In genomic region chr11:47373876-47374820, GRCh38 we compare ENCODE assay signal across 9 cellular contexts. TPM values are rescaled to one million over a fixed set of nuclear protein-coding genes. Genes with fewer than 3 reads are reported as not detected.
DNase-seq lines count a peak whose midpoint lies in the region; ATAC-seq and TF ChIP-seq lines count a peak whose summit lies in the region.
"Had no signal": no experiment of that assay in that cellular context is flagged by ENCODE, and none has a peak within 500 bp of the region (broad histone marks: within the 10 kb centered on the region; RNA-seq: fewer than 3 reads in every experiment).

No MANE protein-coding gene starts in this region.

- H3K4me3 Mint-ChIP-seq in CD4-positive, alpha-beta memory T cell, result no peak overlapping the region
- H3K4me3 Mint-ChIP-seq in activated CD4-positive, alpha-beta memory T cell treated with anti-CD3 and anti-CD28 coated beads, Interleukin-2, amount 10 ng/mL, durations not matched to agents 7 days and 5 days, result no peak overlapping the region

- H3K9me3 ChIP-seq in CD4-positive, alpha-beta memory T cell (ENCODE audit: control insufficient read depth in 1 of 2, low read length in 2 of 2), result no peaks in the 10 kb centered on the region

- CTCF ChIA-PET in CD4-positive, alpha-beta memory T cell (lab: Charles Lee; ENCODE audit: partially characterized antibody), result interaction anchor here (0.5 to 5.3 kb wide), 40 partner anchors 11 to 658 kb away, joined by 3 to 257 read pairs (median 4); partner anchors contain the start of genes ACP2 and SLC39A13
- CTCF ChIA-PET in HEK293T (lab: Yijun Ruan, JAX), result interaction anchor here (0.6 to 1.8 kb wide), 19 partner anchors 9 to 479 kb away, joined by 3 to 13 read pairs (median 4); partner anchors contain the start of gene PSMC3
- CTCF ChIA-PET in activated CD4-positive, alpha-beta memory T cell treated with anti-CD3 and anti-CD28 coated beads, Interleukin-2, amount 10 ng/mL, durations not matched to agents 7 days and 5 days (lab: Charles Lee), result interaction anchor here (0.5 to 5.7 kb wide), 31 partner anchors 9 to 481 kb away, joined by 3 to 98 read pairs (median 7); partner anchors contain the start of genes PSMC3 and SLC39A13

- no peaks in the 10 kb centered on the region for H3K36me3 ChIP-seq in CD4-positive, alpha-beta memory T cell (ENCODE audit: insufficient read depth, low read length)

- no peak for ATAC-seq in HG03571 (IDR thresholded peaks at IDR 0.05; ENCODE audit: unreplicated experiment)

- intact Hi-C loops in CD4-positive, alpha-beta memory T cell (cut with micrococcal nuclease), result loop anchor here (1.0 to 2.0 kb wide), 4 partner anchors 27 to 80 kb away; partner anchors contain the start of gene SLC39A13
- intact Hi-C loops in dorsolateral prefrontal cortex (cut with DNase I), result loop anchor here in 1 of 2 donors (5.0 kb wide), 1 partner anchor 33 kb away; the partner anchor contains the start of gene SLC39A13

- no peak overlapping the region for H3K27ac ChIP-seq in CD4-positive, alpha-beta memory T cell (ENCODE audit: low read depth, low read length)
- peak overlapping the region in 10 of 59 donors; percentile 2 to 61 (median 18) for H3K27ac ChIP-seq in dorsolateral prefrontal cortex

- POLR2A ChIA-PET in CD4-positive, alpha-beta memory T cell (lab: Charles Lee; ENCODE audit: partially characterized antibody), result interaction anchor here (0.6 to 4.9 kb wide), 11 partner anchors 10 to 149 kb away, joined by 3 to 75 read pairs (median 7); partner anchors contain the start of genes PSMC3 and SLC39A13
- POLR2A ChIA-PET in HEK293T (lab: Yijun Ruan, JAX), result interaction anchor here (0.7 to 1.5 kb wide), 4 partner anchors 19 to 53 kb away, joined by 3 to 15 read pairs (median 3); partner anchors contain the start of genes PSMC3 and SLC39A13
- POLR2A ChIA-PET in activated CD4-positive, alpha-beta memory T cell treated with anti-CD3 and anti-CD28 coated beads, Interleukin-2, amount 10 ng/mL, durations not matched to agents 7 days and 5 days (lab: Charles Lee), result interaction anchor here (0.8 to 3.2 kb wide), 4 partner anchors 9 to 33 kb away, joined by 3 to 13 read pairs (median 6); no protein-coding TSS in a partner anchor

- peaks cover 7% of the 10 kb centered on the region for H3K4me1 ChIP-seq in CD4-positive, alpha-beta memory T cell (ENCODE audit: insufficient read depth, low read length)

- peaks cover 0 to 8% (median 3%) of the 10 kb centered on the region in 4 donors for H3K4me1 Mint-ChIP-seq in CD4-positive, alpha-beta memory T cell
- peaks cover 2% of the 10 kb centered on the region for H3K4me1 Mint-ChIP-seq in activated CD4-positive, alpha-beta memory T cell treated with anti-CD3 and anti-CD28 coated beads, Interleukin-2, amount 10 ng/mL, durations not matched to agents 7 days and 5 days

- no peaks in the 10 kb centered on the region for H3K27me3 ChIP-seq in CD4-positive, alpha-beta memory T cell (ENCODE audit: insufficient read depth, low read length)
- no peaks in the 10 kb centered on the region for H3K27me3 ChIP-seq in dorsolateral prefrontal cortex

- peaks cover 0 to 3% (median 0%) of the 10 kb centered on the region in 8 donors for H3K9me3 Mint-ChIP-seq in CD4-positive, alpha-beta memory T cell
- H3K9me3 Mint-ChIP-seq in activated CD4-positive, alpha-beta memory T cell treated with anti-CD3 and anti-CD28 coated beads, Interleukin-2, amount 10 ng/mL, durations not matched to agents 7 days and 5 days, result no peaks in the 10 kb centered on the region

- peak; percentile 78 to 83 (median 80) for DNase-seq in CD4-positive, alpha-beta memory T cell
- DNase-seq in HEK293T (ENCODE audit: extremely low spot score) (peak; percentile 92), NCI-H526 (lab: John Stamatoyannopoulos, UW) (peak; percentile 63 to 93), dorsolateral prefrontal cortex (peak; percentile 69 to 84 (median 76)), lung microvascular endothelial cell (ENCODE audit: low read depth in 2 of 2) (peak; percentile 78 to 88)
- DNase-seq in activated CD4-positive, alpha-beta memory T cell treated with anti-CD3 and anti-CD28 coated beads, Interleukin-2, amount 10 ng/mL, durations not matched to agents 7 days and 5 days, result peak; percentile 84
- DNase-seq in stimulated activated CD8-positive, alpha-beta memory T cell treated with anti-CD3 and anti-CD28 coated beads, Interleukin-12 subunit alpha, Interleukin-12 subunit beta, amount 100 ng/mL, for 24 hours (ENCODE audit: extremely low read depth), result peak; percentile 69

- no peaks in the 10 kb centered on the region for H3K36me3 Mint-ChIP-seq in CD4-positive, alpha-beta memory T cell
- no peaks in the 10 kb centered on the region for H3K36me3 Mint-ChIP-seq in activated CD4-positive, alpha-beta memory T cell treated with anti-CD3 and anti-CD28 coated beads, Interleukin-2, amount 10 ng/mL, durations not matched to agents 7 days and 5 days (ENCODE audit: low read depth)

- H3K27ac Mint-ChIP-seq in CD4-positive, alpha-beta memory T cell, result peak overlapping the region in 1 of 7 donors; percentile 52
- no peak overlapping the region for H3K27ac Mint-ChIP-seq in activated CD4-positive, alpha-beta memory T cell treated with anti-CD3 and anti-CD28 coated beads, Interleukin-2, amount 10 ng/mL, durations not matched to agents 7 days and 5 days

- no peak overlapping the region for H3K4me3 ChIP-seq in CD4-positive, alpha-beta memory T cell (ENCODE audit: low read length in 2 of 2)
- H3K4me3 ChIP-seq in dorsolateral prefrontal cortex, result peak overlapping the region in 7 of 59 donors; percentile 3 to 58 (median 7)

- TF ChIP-seq CTCF in dorsolateral prefrontal cortex (IDR thresholded peaks at IDR 0.05 in 54 of 56, conservative IDR thresholded peaks at IDR 0.05 in 2 of 56; ENCODE audit: low read depth in 1 of 56, partially characterized antibody in 56 of 56), result peak; percentile 72 to 97 (median 90)

- H3K27me3 Mint-ChIP-seq in CD4-positive, alpha-beta memory T cell, result no peaks in the 10 kb centered on the region
- no peaks in the 10 kb centered on the region for H3K27me3 Mint-ChIP-seq in activated CD4-positive, alpha-beta memory T cell treated with anti-CD3 and anti-CD28 coated beads, Interleukin-2, amount 10 ng/mL, durations not matched to agents 7 days and 5 days

TF ChIP-seq in HEK293T, 16 proteins besides CTCF, POLR2A, EP300 and RAD21:
- TF ChIP-seq, protein P1, sequence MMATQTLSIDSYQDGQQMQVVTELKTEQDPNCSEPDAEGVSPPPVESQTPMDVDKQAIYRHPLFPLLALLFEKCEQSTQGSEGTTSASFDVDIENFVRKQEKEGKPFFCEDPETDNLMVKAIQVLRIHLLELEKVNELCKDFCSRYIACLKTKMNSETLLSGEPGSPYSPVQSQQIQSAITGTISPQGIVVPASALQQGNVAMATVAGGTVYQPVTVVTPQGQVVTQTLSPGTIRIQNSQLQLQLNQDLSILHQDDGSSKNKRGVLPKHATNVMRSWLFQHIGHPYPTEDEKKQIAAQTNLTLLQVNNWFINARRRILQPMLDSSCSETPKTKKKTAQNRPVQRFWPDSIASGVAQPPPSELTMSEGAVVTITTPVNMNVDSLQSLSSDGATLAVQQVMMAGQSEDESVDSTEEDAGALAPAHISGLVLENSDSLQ (IDR thresholded peaks at IDR 0.05), result no peak
- TF ChIP-seq ARNT (IDR thresholded peaks at IDR 0.05) (no peak), ELF4 (IDR thresholded peaks at IDR 0.05) (no peak), LEF1 (IDR thresholded peaks at IDR 0.05; ENCODE audit: borderline replicate concordance) (no peak), HDGF (IDR thresholded peaks at IDR 0.05; ENCODE audit: borderline replicate concordance) (no peak), SUZ12 (IDR thresholded peaks at IDR 0.05) (no peak), NFRKB (IDR thresholded peaks at IDR 0.05) (no peak), FOXM1 (IDR thresholded peaks at IDR 0.05; ENCODE audit: borderline replicate concordance) (no peak), BHLHE40 (IDR thresholded peaks at IDR 0.05; ENCODE audit: borderline replicate concordance) (no peak), TARDBP (IDR thresholded peaks at IDR 0.05) (no peak), SP1 (IDR thresholded peaks at IDR 0.05) (no peak), CTBP1 (IDR thresholded peaks at IDR 0.05; ENCODE audit: borderline replicate concordance) (no peak), ZNF384 (IDR thresholded peaks at IDR 0.05) (no peak)

RNA-seq across cellular contexts. Expression of gene SPI1, which starts 4.2 kb away (rescaled TPM):
- total RNA-seq in CD4-positive, alpha-beta memory T cell, result 1 to 10 TPM; 4.8 to 5.0 TPM
- polyA plus RNA-seq in CD4-positive, alpha-beta memory T cell, result under 1 TPM in 1 of 2 donors, not detected in 1; 0.28 TPM
- not detected for total RNA-seq in activated CD4-positive, alpha-beta memory T cell treated with anti-CD3 and anti-CD28 coated beads, Interleukin-2, amount 10 ng/mL, durations not matched to agents 7 days and 5 days
- total RNA-seq in dorsolateral prefrontal cortex (10 to 100 TPM in 76 of 120 experiments, 1 to 10 TPM in 44; 2.1 to 44.5 (median 11.4) TPM), lung microvascular endothelial cell (not detected in 2 replicates)
- total RNA-seq: T-helper 1 cell treated with Interleukin-12 subunit alpha and Interleukin-12 subunit beta and Interleukin-4 antibody, amounts not matched to agents 30 ng/mL and 1 ng/mL, for 36 hours had no signal

RNA-seq across cellular contexts. Expression of gene MYBPC3, which starts 21.6 kb away (rescaled TPM):
- not detected for total RNA-seq in CD4-positive, alpha-beta memory T cell
- polyA plus RNA-seq in CD4-positive, alpha-beta memory T cell, result not detected
- total RNA-seq in activated CD4-positive, alpha-beta memory T cell treated with anti-CD3 and anti-CD28 coated beads, Interleukin-2, amount 10 ng/mL, durations not matched to agents 7 days and 5 days, result not detected
- total RNA-seq in dorsolateral prefrontal cortex (under 1 TPM in 37 of 120 experiments, not detected in 83; 0.08 to 0.36 (median 0.15) TPM), lung microvascular endothelial cell (not detected in 2 replicates)
- total RNA-seq: T-helper 1 cell treated with Interleukin-12 subunit alpha and Interleukin-12 subunit beta and Interleukin-4 antibody, amounts not matched to agents 30 ng/mL and 1 ng/mL, for 36 hours had no signal

RNA-seq across cellular contexts. Expression of gene SLC39A13, which starts 34.2 kb away (rescaled TPM):
- total RNA-seq in CD4-positive, alpha-beta memory T cell, result 10 to 100 TPM; 63.6 to 68.3 TPM
- polyA plus RNA-seq in CD4-positive, alpha-beta memory T cell, result 10 to 100 TPM; 22.3 to 33.6 TPM
- total RNA-seq in activated CD4-positive, alpha-beta memory T cell treated with anti-CD3 and anti-CD28 coated beads, Interleukin-2, amount 10 ng/mL, durations not matched to agents 7 days and 5 days, result 10 to 100 TPM; 23.6 to 24.2 TPM
- total RNA-seq in dorsolateral prefrontal cortex (10 to 100 TPM; 29.5 to 62.3 (median 39.7) TPM), lung microvascular endothelial cell (33.3 and 51.0 TPM in 2 replicates)

RNA-seq across cellular contexts. Expression of gene PSMC3, which starts 52.1 kb away (rescaled TPM):
- total RNA-seq in CD4-positive, alpha-beta memory T cell, result 10 to 100 TPM; 53.9 to 59.6 TPM
- polyA plus RNA-seq in CD4-positive, alpha-beta memory T cell, result 100 to 1,000 TPM; 114 to 152 TPM
- total RNA-seq in activated CD4-positive, alpha-beta memory T cell treated with anti-CD3 and anti-CD28 coated beads, Interleukin-2, amount 10 ng/mL, durations not matched to agents 7 days and 5 days, result 100 to 1,000 TPM; 111 to 112 TPM
- 100 to 1,000 TPM in 90 of 120 experiments, 10 to 100 TPM in 30; 65.6 to 166 (median 113) TPM for total RNA-seq in dorsolateral prefrontal cortex
- 126 and 135 TPM in 2 replicates for total RNA-seq in lung microvascular endothelial cell
